Comparison of ENCODE assay signal across 15 cellular contexts in the genomic region with DNA sequence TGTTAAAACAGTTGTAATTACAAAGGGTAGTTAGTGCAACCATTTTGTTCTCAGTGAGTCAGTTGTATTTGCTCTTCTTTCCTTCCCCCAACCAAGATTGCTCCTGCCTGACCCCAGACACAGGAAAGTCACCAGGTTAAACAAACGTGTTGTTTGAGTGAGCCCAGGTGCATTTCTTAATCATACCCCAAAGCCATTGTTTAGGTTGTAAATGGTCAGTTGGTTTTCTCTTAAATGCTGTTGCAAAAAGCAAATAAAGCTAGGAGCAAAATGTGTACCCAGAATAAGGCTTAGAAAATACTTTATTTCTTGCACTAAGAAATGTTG.
A peak's percentile ranks its signal among the peaks of the same experiment; 100 is the strongest.
DNase-seq lines count a peak whose midpoint lies in the region; ATAC-seq and TF ChIP-seq lines count a peak whose summit lies in the region.
"Had no signal": no experiment of that assay in that cellular context is flagged by ENCODE, and none has a peak within 500 bp of the region (broad histone marks: within the 10 kb centered on the region; RNA-seq: fewer than 3 reads in every experiment).

No MANE protein-coding gene starts in this region.

- H3K36me3 Mint-ChIP-seq in nephron (ENCODE audit: low read depth): no peaks in the 10 kb centered on the region

- no peak for ATAC-seq in HCT116
- no peak for ATAC-seq in HG02759 (IDR thresholded peaks at IDR 0.05; ENCODE audit: unreplicated experiment)
- ATAC-seq: CD8-positive, alpha-beta T cell had no signal

- H3K27me3 Mint-ChIP-seq in nephron (ENCODE audit: low read depth): no peaks in the 10 kb centered on the region

- DNase-seq in HCT116 (ENCODE audit: low read depth, low spot score) (peak; percentile 21), NCI-H2081 treated with DMSO at 0.1 percent for 48 hours (lab: John Stamatoyannopoulos, UW) (peak; percentile 65), mammary epithelial cell (peak; percentile 23), occipital lobe (lab: John Stamatoyannopoulos, UW) (no peak), NCI-H187 treated with DMSO at 0.1 percent for 48 hours (lab: John Stamatoyannopoulos, UW) (no peak), RPMI8226 (no peak)
- DNase-seq: activated CD4-positive, alpha-beta T cell treated with anti-CD3 and anti-CD28 coated beads for 4 hours; CD8-positive, alpha-beta T cell; effector memory CD4-positive, alpha-beta T cell; MG63; stimulated activated CD4-positive, alpha-beta T cell treated with anti-CD3 and anti-CD28 coated beads, Interleukin-12 subunit alpha, Interleukin-12 subunit beta, amount 100 ng/mL, for 4 hours had no signal

- no peaks in the 10 kb centered on the region for H3K9me3 Mint-ChIP-seq in nephron
- H3K9me3 Mint-ChIP-seq: CD8-positive, alpha-beta T cell had no signal

- TF ChIP-seq CTCF in HCT116 (IDR thresholded peaks at IDR 0.05 in 2 of 3, conservative IDR thresholded peaks at IDR 0.05 in 1 of 3; ENCODE audit: borderline replicate concordance in 1 of 3, insufficient read depth in 1 of 3, low read depth in 2 of 3, low read length in 2 of 3) (no peak), mammary epithelial cell (conservative IDR thresholded peaks at IDR 0.05 in 1 of 2, IDR thresholded peaks at IDR 0.05 in 1 of 2; ENCODE audit: extremely low read depth in 1 of 2, insufficient read depth in 1 of 2, low read depth in 1 of 2, low read length in 2 of 2) (no peak), nephron (IDR thresholded peaks at IDR 0.05; ENCODE audit: unreplicated experiment in 3 of 3) (no peak)

- no peaks in the 10 kb centered on the region for H3K36me3 ChIP-seq in HCT116 (ENCODE audit: control insufficient read depth in 1 of 2, insufficient read depth in 2 of 2, low read length in 2 of 2)
- H3K36me3 ChIP-seq in mammary epithelial cell (ENCODE audit: insufficient read depth, low read length): no peaks in the 10 kb centered on the region
- H3K36me3 ChIP-seq: MG63, neutrophil, thoracic aorta had no signal

- BruUV-seq in HCT116 (replicated peaks; lab: Mats Ljungman, UMichigan) (no TSS peak), mammary epithelial cell (replicated peaks; lab: Mats Ljungman, UMichigan) (no TSS peak)

- 13% methylated on average over 1 of the region's 1 CpG for WGBS in mammary epithelial cell (ENCODE audit: low coverage, missing lambda C conversion rate)

- H3K9me2 ChIP-seq in HCT116 (ENCODE audit: insufficient read depth): 0 out of 2 replicates have a peak, but pooled peaks cover 3% of the 10 kb centered on the region

- H3K27ac ChIP-seq in HCT116 (ENCODE audit: low read depth, low read length) (peak overlapping the region; percentile 89), mammary epithelial cell (ENCODE audit: insufficient read depth, low read depth, low read length) (no peak overlapping the region)
- H3K27ac ChIP-seq: neutrophil, thoracic aorta had no signal

- TF ChIP-seq POLR2A in HCT116 (IDR thresholded peaks at IDR 0.05; ENCODE audit: borderline replicate concordance, extremely low read depth, insufficient read depth, insufficient read length): no peak

- H3K9me3 ChIP-seq in HCT116 (ENCODE audit: control insufficient read depth in 1 of 2, insufficient read depth in 1 of 2, low read depth in 1 of 2, low read length in 2 of 2) (no peaks in the 10 kb centered on the region), mammary epithelial cell (replicated peaks; ENCODE audit: insufficient read depth, low read length) (no peaks in the 10 kb centered on the region)
- H3K9me3 ChIP-seq: MG63, neutrophil, thoracic aorta had no signal

- H4K20me1 ChIP-seq in HCT116 (ENCODE audit: insufficient read depth) (no peaks in the 10 kb centered on the region), mammary epithelial cell (ENCODE audit: insufficient read depth, low read length) (no peaks in the 10 kb centered on the region)

- H3K9ac ChIP-seq in HCT116 (ENCODE audit: low read length) (no peak overlapping the region), mammary epithelial cell (ENCODE audit: insufficient read depth, low read length) (no peak overlapping the region)

- dilution Hi-C loops in mammary epithelial cell (cut with HindIII; ENCODE audit: low sequenced_read_pairs): no loop called here

- H3K4me3 Mint-ChIP-seq in nephron: no peak overlapping the region
- H3K4me3 Mint-ChIP-seq: CD8-positive, alpha-beta T cell had no signal

- intact Hi-C loops in HCT116 (cut with micrococcal nuclease) (loop anchor here (10.0 kb wide), 1 partner anchor 473 kb away; no protein-coding TSS in a partner anchor), mammary epithelial cell (cut with micrococcal nuclease) (no loop called here)

- H3K4me3 ChIP-seq in HCT116 (replicated peaks in 1 of 2; ENCODE audit: low read depth in 1 of 2, low read length in 2 of 2): peak overlapping the region in 1 of 2 experiments; percentile 4; a peak in 1 of 4 replicates
- no peak overlapping the region for H3K4me3 ChIP-seq in mammary epithelial cell (replicated peaks in 1 of 3; ENCODE audit: insufficient read depth in 1 of 3, low read depth in 2 of 3, low read length in 3 of 3)
- H3K4me3 ChIP-seq: MG63, thoracic aorta had no signal

- TF ChIP-seq RAD21 in HCT116 (IDR thresholded peaks at IDR 0.05; ENCODE audit: low read depth): peak; percentile 2; the same call in 1 of the 2 replicates

- CTCF ChIA-PET in HCT116 (lab: Charles Lee) (no interaction called here), mammary epithelial cell (lab: Charles Lee; ENCODE audit: low non-redundant PET) (interaction anchor here (0.6 kb wide), 1 partner anchor 342 kb away, joined by 8 read pairs; no protein-coding TSS in a partner anchor)

- in situ Hi-C loops in mammary epithelial cell (cut with MboI; ENCODE audit: low sequenced_read_pairs in 2 of 2): no loop called here

- H3K4me2 ChIP-seq in HCT116 (ENCODE audit: low read length) (peak overlapping the region; percentile 66), mammary epithelial cell (ENCODE audit: insufficient read depth, low read depth, low read length) (peak overlapping the region; percentile 4)

- H3K27me3 ChIP-seq in HCT116 (ENCODE audit: insufficient read depth, low read length) (no peaks in the 10 kb centered on the region), mammary epithelial cell (ENCODE audit: insufficient read depth, low read length) (no peaks in the 10 kb centered on the region)
- H3K27me3 ChIP-seq: MG63, neutrophil had no signal

- peak overlapping the region; percentile 57 to 62 (median 58) for H3K27ac Mint-ChIP-seq in nephron
- H3K27ac Mint-ChIP-seq: CD8-positive, alpha-beta T cell had no signal

- H3K79me2 ChIP-seq in HCT116 (ENCODE audit: insufficient read depth, low read length): no peaks in the 10 kb centered on the region
- no peaks in the 10 kb centered on the region for H3K79me2 ChIP-seq in mammary epithelial cell (ENCODE audit: insufficient read depth, low read length)

- H3K4me1 ChIP-seq in HCT116 (ENCODE audit: control insufficient read depth in 1 of 2, insufficient read depth in 2 of 2, low read length in 2 of 2) (peaks cover 57 to 69% of the 10 kb centered on the region in 2 experiments), mammary epithelial cell (ENCODE audit: insufficient read depth, low read length) (peaks cover 22% of the 10 kb centered on the region)

- H3K4me1 Mint-ChIP-seq in nephron: peaks cover 42% of the 10 kb centered on the region

- POLR2A ChIA-PET in HCT116 (lab: Charles Lee): interaction anchor here (0.6 kb wide), 1 partner anchor 32 kb away, joined by 4 read pairs; no protein-coding TSS in a partner anchor

- H2AFZ ChIP-seq in HCT116 (ENCODE audit: low read depth, low read length, poor library complexity, severe bottlenecking) (peak overlapping the region; percentile 13), mammary epithelial cell (ENCODE audit: low read depth, low read length) (peak overlapping the region; percentile 12)

- RAD21 ChIA-PET in HCT116 (lab: Charles Lee; ENCODE audit: low non-redundant PET in 1 of 2, low total read pairs in 2 of 2, uncharacterized antibody in 2 of 2, unreplicated experiment in 2 of 2): no interaction called here

TF ChIP-seq in HCT116, 20 proteins besides CTCF, POLR2A, EP300 and RAD21:
- TF ChIP-seq CEBPB (IDR thresholded peaks at IDR 0.05; ENCODE audit: low read depth) (peak; percentile 37; the same call in 1 of the 2 replicates), MAX (IDR thresholded peaks at IDR 0.05) (no peak), JUND (IDR thresholded peaks at IDR 0.05) (peak; percentile 19; the same call in 1 of the 2 replicates), SP1 (IDR thresholded peaks at IDR 0.05; ENCODE audit: low read depth) (peak; percentile 50)
- TF ChIP-seq, protein P1, sequence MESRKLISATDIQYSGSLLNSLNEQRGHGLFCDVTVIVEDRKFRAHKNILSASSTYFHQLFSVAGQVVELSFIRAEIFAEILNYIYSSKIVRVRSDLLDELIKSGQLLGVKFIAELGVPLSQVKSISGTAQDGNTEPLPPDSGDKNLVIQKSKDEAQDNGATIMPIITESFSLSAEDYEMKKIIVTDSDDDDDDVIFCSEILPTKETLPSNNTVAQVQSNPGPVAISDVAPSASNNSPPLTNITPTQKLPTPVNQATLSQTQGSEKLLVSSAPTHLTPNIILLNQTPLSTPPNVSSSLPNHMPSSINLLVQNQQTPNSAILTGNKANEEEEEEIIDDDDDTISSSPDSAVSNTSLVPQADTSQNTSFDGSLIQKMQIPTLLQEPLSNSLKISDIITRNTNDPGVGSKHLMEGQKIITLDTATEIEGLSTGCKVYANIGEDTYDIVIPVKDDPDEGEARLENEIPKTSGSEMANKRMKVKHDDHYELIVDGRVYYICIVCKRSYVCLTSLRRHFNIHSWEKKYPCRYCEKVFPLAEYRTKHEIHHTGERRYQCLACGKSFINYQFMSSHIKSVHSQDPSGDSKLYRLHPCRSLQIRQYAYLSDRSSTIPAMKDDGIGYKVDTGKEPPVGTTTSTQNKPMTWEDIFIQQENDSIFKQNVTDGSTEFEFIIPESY (IDR thresholded peaks at IDR 0.05; ENCODE audit: extremely low read depth, insufficient replicate concordance, low read length): no peak

Comparison
In these comparisons a context has a peak if more than half of its experiments do, and no peak if none do; other contexts are left out.
1. DNase-seq: peak in HCT116 (single experiment), NCI-H2081 treated with DMSO at 0.1 percent for 48 hours (single experiment) and mammary epithelial cell (single experiment); none in occipital lobe (single experiment), NCI-H187 treated with DMSO at 0.1 percent for 48 hours (single experiment) and RPMI8226 (single experiment).